Comparison of ENCODE assay signal across 14 cellular contexts in genomic region chr18:23810396-23810795, GRCh38.
DNase-seq lines count a peak whose midpoint lies in the region; ATAC-seq, FAIRE-seq and TF ChIP-seq lines count a peak whose summit lies in the region.
"Had no signal": no experiment of that assay in that cellular context is flagged by ENCODE, and none has a peak within 500 bp of the region (broad histone marks: within the 10 kb centered on the region; RNA-seq: fewer than 3 reads in every experiment).

No MANE protein-coding gene starts in this region.

- DNase-seq in GM06990 (ENCODE audit: extremely low read depth, insufficient read length) (peak; percentile 15), GM19239 (ENCODE audit: insufficient read length, low spot score) (no peak), inferior parietal cortex (ENCODE audit: extremely low spot score) (no peak)
- peak; percentile 78 for DNase-seq in activated CD4-positive, alpha-beta T cell treated with anti-CD3 and anti-CD28 coated beads, Interleukin-2, amount 10 ng/mL, durations not matched to agents 24 days and 14 days
- peak; percentile 2 for DNase-seq in effector CD8-positive, alpha-beta T cell (lab: John Stamatoyannopoulos, UW)
- no peak for DNase-seq in activated CD4-positive, CD25-positive, alpha-beta regulatory T cell treated with anti-CD3 and anti-CD28 coated beads, Interleukin-2, amount 50 U/mL, for 72 hours
- no peak for DNase-seq in effector memory CD4-positive, alpha-beta T cell
- DNase-seq: anterior cingulate cortex, COR-L47, heart right ventricle, left ventricle myocardium inferior, NCI-H1048 had no signal

- no peak overlapping the region for H3K27ac ChIP-seq in effector memory CD4-positive, alpha-beta T cell (ENCODE audit: insufficient read depth, low read length, poor library complexity, severe bottlenecking)
- H3K27ac ChIP-seq: heart right ventricle, left ventricle myocardium inferior had no signal

- no peaks in the 10 kb centered on the region for H3K36me3 ChIP-seq in GM06990 (ENCODE audit: control insufficient read depth, insufficient read depth, low read length)
- H3K36me3 ChIP-seq in effector memory CD4-positive, alpha-beta T cell (ENCODE audit: control insufficient read depth, insufficient read depth, low read length): no peaks in the 10 kb centered on the region
- H3K36me3 ChIP-seq: left ventricle myocardium inferior had no signal

- H3K36me3 Mint-ChIP-seq in activated CD4-positive, alpha-beta T cell treated with anti-CD3 and anti-CD28 coated beads, Interleukin-2, amount 10 ng/mL, durations not matched to agents 24 days and 14 days (ENCODE audit: low read depth): no peaks in the 10 kb centered on the region

- no peak overlapping the region for H3K4me3 Mint-ChIP-seq in activated CD4-positive, alpha-beta T cell treated with anti-CD3 and anti-CD28 coated beads, Interleukin-2, amount 10 ng/mL, durations not matched to agents 24 days and 14 days

- no peak for TF ChIP-seq CTCF in GM06990 (IDR thresholded peaks at IDR 0.05; ENCODE audit: insufficient read depth, low read length, poor library complexity, severe bottlenecking)

- H3K4me1 Mint-ChIP-seq in activated CD4-positive, alpha-beta T cell treated with anti-CD3 and anti-CD28 coated beads, Interleukin-2, amount 10 ng/mL, durations not matched to agents 24 days and 14 days: peaks cover 17% of the 10 kb centered on the region

- no peaks in the 10 kb centered on the region for H3K27me3 ChIP-seq in GM06990 (replicated peaks; ENCODE audit: control insufficient read depth, insufficient read depth, low read length)
- no peaks in the 10 kb centered on the region for H3K27me3 ChIP-seq in effector memory CD4-positive, alpha-beta T cell (replicated peaks; ENCODE audit: control insufficient read depth, insufficient read depth, low read length, poor library complexity, severe bottlenecking)
- H3K27me3 ChIP-seq: heart right ventricle had no signal

- intact Hi-C loops in activated CD4-positive, alpha-beta T cell treated with anti-CD3 and anti-CD28 coated beads, Interleukin-2, amount 10 ng/mL, durations not matched to agents 24 days and 14 days (cut with micrococcal nuclease): loop anchor here (5.0 kb wide), 2 partner anchors 202 to 308 kb away; partner anchors contain the start of genes RMC1 and TTC39C

- H3K4me1 ChIP-seq in effector memory CD4-positive, alpha-beta T cell (ENCODE audit: control insufficient read depth, insufficient read depth, low read length, poor library complexity, severe bottlenecking): no peaks in the 10 kb centered on the region

- H3K27ac Mint-ChIP-seq in activated CD4-positive, alpha-beta T cell treated with anti-CD3 and anti-CD28 coated beads, Interleukin-2, amount 10 ng/mL, durations not matched to agents 24 days and 14 days: no peak overlapping the region

- H3K4me3 ChIP-seq in GM06990 (replicated peaks; ENCODE audit: low read depth, low read length): no peak overlapping the region
- H3K4me3 ChIP-seq in effector memory CD4-positive, alpha-beta T cell (ENCODE audit: insufficient read depth, low read depth, low read length, poor library complexity, severe bottlenecking): no peak overlapping the region
- H3K4me3 ChIP-seq: heart right ventricle, left ventricle myocardium inferior had no signal

- ATAC-seq in GM19438 (IDR thresholded peaks at IDR 0.05; ENCODE audit: low read depth, unreplicated experiment): peak; percentile 66
- ATAC-seq: heart right ventricle, Right ventricle myocardium inferior had no signal

- H3K27me3 Mint-ChIP-seq in activated CD4-positive, alpha-beta T cell treated with anti-CD3 and anti-CD28 coated beads, Interleukin-2, amount 10 ng/mL, durations not matched to agents 24 days and 14 days: peaks cover 18% of the 10 kb centered on the region

- H3K9me3 Mint-ChIP-seq in activated CD4-positive, alpha-beta T cell treated with anti-CD3 and anti-CD28 coated beads, Interleukin-2, amount 10 ng/mL, durations not matched to agents 24 days and 14 days: no peaks in the 10 kb centered on the region

- no peak for FAIRE-seq in GM19239 (lab: Jason Lieb, UNC)

- no peaks in the 10 kb centered on the region for H3K9me3 ChIP-seq in effector memory CD4-positive, alpha-beta T cell (ENCODE audit: control insufficient read depth, low read length)
- H3K9me3 ChIP-seq: heart right ventricle, left ventricle myocardium inferior had no signal

Comparison
In these comparisons a context has a peak if more than half of its experiments do, and no peak if none do; other contexts are left out.
1. DNase-seq: peak in GM06990 (single experiment), activated CD4-positive, alpha-beta T cell treated with anti-CD3 and anti-CD28 coated beads, Interleukin-2, amount 10 ng/mL, durations not matched to agents 24 days and 14 days (single experiment) and effector CD8-positive, alpha-beta T cell (single experiment); none in activated CD4-positive, CD25-positive, alpha-beta regulatory T cell treated with anti-CD3 and anti-CD28 coated beads, Interleukin-2, amount 50 U/mL, for 72 hours (single experiment), effector memory CD4-positive, alpha-beta T cell (0 of 3), GM19239 (single experiment) and inferior parietal cortex (single experiment).